In genomic region chr14:55819610-55820304, GRCh38 we compare ENCODE assay signal across 1 cellular context.
A peak's percentile ranks its signal among the peaks of the same experiment; 100 is the strongest.
TF ChIP-seq lines count a peak whose summit lies in the region.

No MANE protein-coding gene starts in this region.

TF ChIP-seq in GM12878, 131 proteins besides CTCF, POLR2A, EP300 and RAD21 (continued from another document):
- TF ChIP-seq ZNF687 (IDR thresholded peaks at IDR 0.05) (peak; percentile 67; the same call in 1 of the 2 replicates), PBX3 (IDR thresholded peaks at IDR 0.05; ENCODE audit: insufficient replicate concordance, low read depth, low read length) (peak; percentile 60), NBN (IDR thresholded peaks at IDR 0.05) (0 out of 2 replicates have a peak, but pooled peaks have one; percentile 63), IKZF1 (conservative IDR thresholded peaks at IDR 0.05) (peak; percentile 28; the same call in 1 of the 2 replicates), EZH2 (IDR thresholded peaks at IDR 0.05; ENCODE audit: borderline replicate concordance, control insufficient read depth, low read depth, low read length) (no peak), BHLHE40 (IDR thresholded peaks at IDR 0.05; ENCODE audit: borderline replicate concordance in 1 of 2, low read depth in 2 of 2, low read length in 1 of 2) (no peak), CHD4 (IDR thresholded peaks at IDR 0.05) (no peak), WRNIP1 (IDR thresholded peaks at IDR 0.05; ENCODE audit: borderline replicate concordance, low read depth, low read length) (no peak), CUX1 (IDR thresholded peaks at IDR 0.05; ENCODE audit: insufficient replicate concordance, low read depth, low read length) (peak; percentile 31), IKZF2 (IDR thresholded peaks at IDR 0.05) (peak; percentile 36 to 52; a peak in 2 of 4 replicates), NR2C1 (IDR thresholded peaks at IDR 0.05) (0 out of 2 replicates have a peak, but pooled peaks have one; percentile 31), MTA3 (IDR thresholded peaks at IDR 0.05; ENCODE audit: borderline replicate concordance, low read length) (no peak), GABPA (IDR thresholded peaks at IDR 0.05; ENCODE audit: low read depth) (no peak), ATF7 (IDR thresholded peaks at IDR 0.05; ENCODE audit: low read depth) (peak; percentile 87), PAX8 (IDR thresholded peaks at IDR 0.05) (no peak), RELA (IDR thresholded peaks at IDR 0.05; ENCODE audit: borderline replicate concordance, partially characterized antibody) (peak; percentile 8), PKNOX1 (IDR thresholded peaks at IDR 0.05) (peak; percentile 89), NR2F1 (conservative IDR thresholded peaks at IDR 0.05) (peak; percentile 78), HCFC1 (IDR thresholded peaks at IDR 0.05; ENCODE audit: low read length) (no peak), GATAD2B (conservative IDR thresholded peaks at IDR 0.05; ENCODE audit: low read depth) (peak; percentile 65; the same call in 1 of the 2 replicates), JUNB (IDR thresholded peaks at IDR 0.05) (no peak; the same call in none of the 2 replicates)
TF ChIP-seq in GM12878: peak in this region for 19.
